Comparison of ENCODE assay signal across 8 cellular contexts in the genomic region with DNA sequence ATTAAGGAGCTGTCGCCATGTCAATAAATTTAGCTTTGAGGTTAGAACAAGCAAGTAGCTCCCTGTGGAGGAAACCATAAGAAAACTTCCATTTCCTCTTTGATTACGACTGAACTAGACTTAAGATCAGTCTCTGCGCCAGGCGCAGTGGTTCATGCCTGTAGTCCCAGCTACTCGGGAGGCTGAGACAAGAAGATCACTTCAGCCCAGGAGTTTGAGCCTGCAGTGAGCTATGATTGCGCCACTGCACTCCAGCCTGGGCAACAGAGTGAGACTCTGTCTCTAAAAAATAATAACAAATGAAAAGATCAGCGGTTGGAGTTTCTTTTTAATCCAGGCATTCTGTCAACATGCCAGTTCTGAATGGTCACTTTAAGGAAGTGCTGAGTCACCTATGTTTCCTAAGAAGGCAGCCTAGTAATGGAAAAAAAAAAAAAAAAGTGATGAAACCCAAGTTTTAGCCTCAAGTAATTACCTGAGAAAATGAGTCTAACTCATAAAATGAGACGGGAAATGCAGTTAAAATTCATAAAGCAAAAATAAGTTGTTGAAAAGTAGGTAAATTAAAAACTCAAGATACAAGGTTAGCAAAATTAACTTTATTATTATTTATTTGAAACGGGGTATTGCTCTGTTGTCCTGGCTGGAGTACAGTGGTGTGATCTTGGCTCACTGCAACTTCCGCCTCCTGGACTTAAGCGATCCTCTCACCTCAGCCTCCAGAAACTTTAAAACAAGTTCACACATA. TPM values are rescaled to one million over a fixed set of nuclear protein-coding genes. Genes with fewer than 3 reads are reported as not detected.
DNase-seq lines count a peak whose midpoint lies in the region; ATAC-seq, FAIRE-seq and TF ChIP-seq lines count a peak whose summit lies in the region.

No MANE protein-coding gene starts in this region.

- peaks cover 7 to 16% of the 10 kb centered on the region in 2 donors for H3K36me3 ChIP-seq in kidney (ENCODE audit: control insufficient read depth in 1 of 2, insufficient read depth in 2 of 2, low read length in 2 of 2)

- peaks cover 18% of the 10 kb centered on the region for H3K36me3 Mint-ChIP-seq in activated naive CD8-positive, alpha-beta T cell treated with anti-CD3 and anti-CD28 coated beads for 36 hours

- H3K27me3 Mint-ChIP-seq in activated naive CD8-positive, alpha-beta T cell treated with anti-CD3 and anti-CD28 coated beads for 36 hours = no peaks in the 10 kb centered on the region

- H3K9ac ChIP-seq in kidney (ENCODE audit: low read length in 2 of 2) = no peak overlapping the region

- intact Hi-C loops in kidney (cut with DNase I) = no loop called here
- intact Hi-C loops in posterior vena cava (cut with DNase I) = no loop called here

- peak; percentile 60 for ATAC-seq in HG02884 (IDR thresholded peaks at IDR 0.05; ENCODE audit: unreplicated experiment)
- ATAC-seq in GM19463 (IDR thresholded peaks at IDR 0.05; ENCODE audit: unreplicated experiment) = no peak

- H3K9me3 Mint-ChIP-seq in activated naive CD8-positive, alpha-beta T cell treated with anti-CD3 and anti-CD28 coated beads for 36 hours = no peaks in the 10 kb centered on the region

- DNase-seq in ACHN = peak; percentile 48
- DNase-seq in activated naive CD8-positive, alpha-beta T cell treated with anti-CD3 and anti-CD28 coated beads for 36 hours = no peak
- DNase-seq in kidney = no peak
- DNase-seq in GM10266 (ENCODE audit: extremely low spot score) = no peak
- no peak for DNase-seq in ecto neural progenitor cell (ENCODE audit: low spot score)
- no peak for DNase-seq in posterior vena cava (ENCODE audit: low spot score)

- H3K9me3 ChIP-seq in kidney (ENCODE audit: control insufficient read depth in 1 of 2, low read length in 2 of 2) = no peaks in the 10 kb centered on the region

- no peak overlapping the region for H3K4me3 ChIP-seq in kidney (ENCODE audit: low read length in 2 of 2)

- FAIRE-seq in kidney (lab: Jason Lieb, UNC) = peak; percentile 82

- in situ Hi-C loops in ACHN (cut with HindIII; ENCODE audit: low pct_ligation_motif_present, low pct_unique_long_range_greater_than_20kb, low sequenced_read_pairs) = no loop called here

- H3K4me3 Mint-ChIP-seq in activated naive CD8-positive, alpha-beta T cell treated with anti-CD3 and anti-CD28 coated beads for 36 hours = no peak overlapping the region

- TF ChIP-seq CTCF in kidney (IDR thresholded peaks at IDR 0.05; ENCODE audit: borderline replicate concordance, extremely low read depth, insufficient read depth) = no peak
- no peak for TF ChIP-seq CTCF in GM10266 (IDR thresholded peaks at IDR 0.05; ENCODE audit: control insufficient read depth, insufficient read depth, low read depth, missing control alignments)

- H3K27ac ChIP-seq in kidney (ENCODE audit: low read depth in 2 of 2, low read length in 2 of 2) = no peak overlapping the region

- peak overlapping the region; percentile 83 for H3K27ac Mint-ChIP-seq in activated naive CD8-positive, alpha-beta T cell treated with anti-CD3 and anti-CD28 coated beads for 36 hours

- peaks cover 16% of the 10 kb centered on the region for H3K4me1 Mint-ChIP-seq in activated naive CD8-positive, alpha-beta T cell treated with anti-CD3 and anti-CD28 coated beads for 36 hours

- peaks cover 0 to 6% of the 10 kb centered on the region in 2 donors for H3K4me1 ChIP-seq in kidney (ENCODE audit: control insufficient read depth in 1 of 2, insufficient read depth in 1 of 2, low read depth in 1 of 2, low read length in 2 of 2)

RNA-seq across cellular contexts. Expression of a gene that starts 10.2 kb away (rescaled TPM):
- total RNA-seq in activated naive CD8-positive, alpha-beta T cell treated with anti-CD3 and anti-CD28 coated beads for 36 hours = 10 to 100 TPM; 19.6 to 21.8 TPM
- 58.6 TPM for total RNA-seq in kidney
- 120 TPM for polyA plus RNA-seq in kidney (ENCODE audit: insufficient read depth, low read depth, low replicate concordance)
- total RNA-seq in posterior vena cava = 10 to 100 TPM; 58.8 to 60.7 TPM

RNA-seq across cellular contexts. Expression of a gene that starts 15.4 kb away (rescaled TPM):
- 1,000 to 10,000 TPM; 2,151 to 2,166 TPM for total RNA-seq in activated naive CD8-positive, alpha-beta T cell treated with anti-CD3 and anti-CD28 coated beads for 36 hours
- total RNA-seq in kidney (1,350 TPM), posterior vena cava (1,000 to 10,000 TPM; 1,368 to 1,452 TPM)
- polyA plus RNA-seq in kidney (ENCODE audit: insufficient read depth, low read depth, low replicate concordance) = 2,171 TPM

RNA-seq across cellular contexts. Expression of a gene that starts 16.4 kb away (rescaled TPM):
- 10 to 100 TPM; 69.0 TPM for total RNA-seq in activated naive CD8-positive, alpha-beta T cell treated with anti-CD3 and anti-CD28 coated beads for 36 hours
- total RNA-seq in kidney (57.4 TPM), posterior vena cava (10 to 100 TPM; 65.5 to 89.5 TPM)
- 24.3 TPM for polyA plus RNA-seq in kidney (ENCODE audit: insufficient read depth, low read depth, low replicate concordance)
